1 cellular context compared by ENCODE assay signal in genomic region chr4:152044341-152044740, GRCh38.
A peak's percentile ranks its signal among the peaks of the same experiment; 100 is the strongest.
TF ChIP-seq lines count a peak whose summit lies in the region.

No MANE protein-coding gene starts in this region.

TF ChIP-seq in HEK293, 187 proteins besides CTCF, POLR2A, EP300 and RAD21 (continued from another document):
- TF ChIP-seq ZNF398 (tag by site-specific recombination; IDR thresholded peaks at IDR 0.05) = peak; percentile 42; the same call in 1 of the 2 replicates
- no peak for TF ChIP-seq EGR2 (tag by site-specific recombination; IDR thresholded peaks at IDR 0.05; ENCODE audit: low read depth)
- no peak for TF ChIP-seq ZEB2 (tag by site-specific recombination; IDR thresholded peaks at IDR 0.05)
- TF ChIP-seq ZSCAN4 (tag by site-specific recombination; IDR thresholded peaks at IDR 0.05) = 0 out of 2 replicates have a peak, but pooled peaks have one; percentile 47
- TF ChIP-seq ZIC2 (tag by site-specific recombination; IDR thresholded peaks at IDR 0.05) = peak; percentile 61
- TF ChIP-seq GLI2 (tag by site-specific recombination; IDR thresholded peaks at IDR 0.05; ENCODE audit: borderline replicate concordance, low read depth) = no peak
- no peak for TF ChIP-seq KLF9 (tag by site-specific recombination; IDR thresholded peaks at IDR 0.05; ENCODE audit: low read depth)
- TF ChIP-seq ZNF302 (tag by site-specific recombination; IDR thresholded peaks at IDR 0.05; ENCODE audit: low read depth) = no peak
- no peak for TF ChIP-seq ZFP3 (tag by site-specific recombination; IDR thresholded peaks at IDR 0.05; ENCODE audit: low read depth)
- TF ChIP-seq HIC1 (tag by site-specific recombination; IDR thresholded peaks at IDR 0.05) = no peak
- TF ChIP-seq ZNF24 (tag by site-specific recombination; IDR thresholded peaks at IDR 0.05) = no peak
- no peak for TF ChIP-seq ZNF423 (tag by site-specific recombination; IDR thresholded peaks at IDR 0.05)
- no peak for TF ChIP-seq OVOL3 (tag by site-specific recombination; IDR thresholded peaks at IDR 0.05)
- TF ChIP-seq ZNF362 (tag by site-specific recombination; IDR thresholded peaks at IDR 0.05) = no peak
- TF ChIP-seq ZFP37 (tag by site-specific recombination; IDR thresholded peaks at IDR 0.05) = no peak
- TF ChIP-seq SALL2 (tag by site-specific recombination; IDR thresholded peaks at IDR 0.05; ENCODE audit: borderline replicate concordance) = no peak
- TF ChIP-seq ZNF561 (tag by site-specific recombination; IDR thresholded peaks at IDR 0.05; ENCODE audit: borderline replicate concordance) = no peak
- TF ChIP-seq YY2 (tag by site-specific recombination; IDR thresholded peaks at IDR 0.05) = no peak
- TF ChIP-seq ZNF707 (tag by site-specific recombination; IDR thresholded peaks at IDR 0.05) = no peak
- TF ChIP-seq ZNF157 (tag by site-specific recombination; IDR thresholded peaks at IDR 0.05) = no peak
- no peak for TF ChIP-seq ZNF18 (tag by site-specific recombination; IDR thresholded peaks at IDR 0.05)
